10 cellular contexts compared by ENCODE assay signal in genomic region chr3:33063651-33064051, GRCh38. TPM values are rescaled to one million over a fixed set of nuclear protein-coding genes. Genes with fewer than 3 reads are reported as not detected.
DNase-seq lines count a peak whose midpoint lies in the region; ATAC-seq and TF ChIP-seq lines count a peak whose summit lies in the region.
"Had no signal": no experiment of that assay in that cellular context is flagged by ENCODE, and none has a peak within 500 bp of the region (broad histone marks: within the 10 kb centered on the region; RNA-seq: fewer than 3 reads in every experiment).

No MANE protein-coding gene starts in this region.

- no peaks in the 10 kb centered on the region for H3K9me3 Mint-ChIP-seq in CD4-positive, CD25-positive, alpha-beta regulatory T cell
- H3K9me3 Mint-ChIP-seq in activated CD4-positive, alpha-beta memory T cell treated with anti-CD3 and anti-CD28 coated beads, Interleukin-2, amount 10 ng/mL, durations not matched to agents 7 days and 5 days, result no peaks in the 10 kb centered on the region
- H3K9me3 Mint-ChIP-seq: brain had no signal

- H3K27ac Mint-ChIP-seq in CD4-positive, CD25-positive, alpha-beta regulatory T cell, result peak overlapping the region; percentile 77 to 97 (median 94)
- peak overlapping the region; percentile 93 for H3K27ac Mint-ChIP-seq in activated CD4-positive, alpha-beta memory T cell treated with anti-CD3 and anti-CD28 coated beads, Interleukin-2, amount 10 ng/mL, durations not matched to agents 7 days and 5 days
- H3K27ac Mint-ChIP-seq: brain had no signal

- TF ChIP-seq CTCF in foreskin fibroblast (IDR thresholded peaks at IDR 0.05; ENCODE audit: low read depth, low read length), result no peak
- TF ChIP-seq CTCF in ovary (IDR thresholded peaks at IDR 0.05), result no peak

- H3K27me3 Mint-ChIP-seq in CD4-positive, CD25-positive, alpha-beta regulatory T cell, result peaks cover 4% of the 10 kb centered on the region
- H3K27me3 Mint-ChIP-seq in activated CD4-positive, alpha-beta memory T cell treated with anti-CD3 and anti-CD28 coated beads, Interleukin-2, amount 10 ng/mL, durations not matched to agents 7 days and 5 days, result no peaks in the 10 kb centered on the region
- H3K27me3 Mint-ChIP-seq: brain had no signal

- peaks cover 71% of the 10 kb centered on the region for H3K4me1 ChIP-seq in CD4-positive, CD25-positive, alpha-beta regulatory T cell (ENCODE audit: control insufficient read depth, insufficient read depth, low read length, poor library complexity, severe bottlenecking)
- H3K4me1 ChIP-seq in ovary (ENCODE audit: insufficient read depth), result no peaks in the 10 kb centered on the region

- peak overlapping the region; percentile 84 for H3K27ac ChIP-seq in CD4-positive, CD25-positive, alpha-beta regulatory T cell (ENCODE audit: insufficient read depth, low read length, poor library complexity, severe bottlenecking)
- H3K27ac ChIP-seq in ovary, result no peak overlapping the region
- H3K27ac ChIP-seq: neutrophil had no signal

- H3K4me3 Mint-ChIP-seq in CD4-positive, CD25-positive, alpha-beta regulatory T cell, result peak overlapping the region; percentile 0 to 69 (median 56)
- peak overlapping the region; percentile 8 for H3K4me3 Mint-ChIP-seq in activated CD4-positive, alpha-beta memory T cell treated with anti-CD3 and anti-CD28 coated beads, Interleukin-2, amount 10 ng/mL, durations not matched to agents 7 days and 5 days
- H3K4me3 Mint-ChIP-seq: brain had no signal

- no peak for TF ChIP-seq EP300 in ovary (IDR thresholded peaks at IDR 0.05)

- H3K36me3 Mint-ChIP-seq in CD4-positive, CD25-positive, alpha-beta regulatory T cell, result peaks cover 28% of the 10 kb centered on the region
- peaks cover 56% of the 10 kb centered on the region for H3K36me3 Mint-ChIP-seq in activated CD4-positive, alpha-beta memory T cell treated with anti-CD3 and anti-CD28 coated beads, Interleukin-2, amount 10 ng/mL, durations not matched to agents 7 days and 5 days (ENCODE audit: low read depth)

- no peak for TF ChIP-seq POLR2A in ovary (IDR thresholded peaks at IDR 0.05)

- intact Hi-C loops in ovary (cut with DNase I), result no loop called here

- peak; percentile 58 to 62 for ATAC-seq in CD4-positive, CD25-positive, alpha-beta regulatory T cell (ENCODE audit: low read depth in 2 of 2)
- ATAC-seq in HG02885 (IDR thresholded peaks at IDR 0.05; ENCODE audit: poor library complexity, unreplicated experiment) (peak; percentile 54), HG02938 (IDR thresholded peaks at IDR 0.05; ENCODE audit: unreplicated experiment) (no peak), GM21360 (IDR thresholded peaks at IDR 0.05; ENCODE audit: unreplicated experiment) (no peak)

- peak overlapping the region; percentile 62 for H3K4me3 ChIP-seq in CD4-positive, CD25-positive, alpha-beta regulatory T cell (ENCODE audit: low read depth, low read length)
- H3K4me3 ChIP-seq in foreskin fibroblast (ENCODE audit: low read depth in 1 of 2, low read length in 2 of 2) (no peak overlapping the region), ovary (no peak overlapping the region)

- H3K9me3 ChIP-seq in CD4-positive, CD25-positive, alpha-beta regulatory T cell (ENCODE audit: control insufficient read depth in 2 of 2, low read length in 2 of 2), result no peaks in the 10 kb centered on the region
- no peaks in the 10 kb centered on the region for H3K9me3 ChIP-seq in ovary
- H3K9me3 ChIP-seq: neutrophil had no signal

- H3K36me3 ChIP-seq in CD4-positive, CD25-positive, alpha-beta regulatory T cell (ENCODE audit: control insufficient read depth, insufficient read depth, low read length), result peaks cover 9% of the 10 kb centered on the region
- H3K36me3 ChIP-seq in ovary, result no peaks in the 10 kb centered on the region

- CTCF ChIA-PET in activated CD4-positive, alpha-beta memory T cell treated with anti-CD3 and anti-CD28 coated beads, Interleukin-2, amount 10 ng/mL, durations not matched to agents 7 days and 5 days (lab: Charles Lee), result interaction anchor here (0.7 to 6.1 kb wide), 8 partner anchors 9 to 116 kb away, joined by 3 to 76 read pairs (median 4); no protein-coding TSS in a partner anchor

- H3K27me3 ChIP-seq in CD4-positive, CD25-positive, alpha-beta regulatory T cell (ENCODE audit: control insufficient read depth, insufficient read depth, low read length), result no peaks in the 10 kb centered on the region
- no peaks in the 10 kb centered on the region for H3K27me3 ChIP-seq in ovary
- H3K27me3 ChIP-seq: neutrophil had no signal

- peaks cover 26 to 79% (median 58%) of the 10 kb centered on the region in 4 donors for H3K4me1 Mint-ChIP-seq in CD4-positive, CD25-positive, alpha-beta regulatory T cell
- H3K4me1 Mint-ChIP-seq in activated CD4-positive, alpha-beta memory T cell treated with anti-CD3 and anti-CD28 coated beads, Interleukin-2, amount 10 ng/mL, durations not matched to agents 7 days and 5 days, result peaks cover 83% of the 10 kb centered on the region
- H3K4me1 Mint-ChIP-seq: brain had no signal

- POLR2A ChIA-PET in activated CD4-positive, alpha-beta memory T cell treated with anti-CD3 and anti-CD28 coated beads, Interleukin-2, amount 10 ng/mL, durations not matched to agents 7 days and 5 days (lab: Charles Lee), result interaction anchor here (0.7 to 5.3 kb wide), 10 partner anchors 9 to 494 kb away, joined by 3 to 211 read pairs (median 5); no protein-coding TSS in a partner anchor

- DNase-seq in CD4-positive, CD25-positive, alpha-beta regulatory T cell, result peak; percentile 38 to 87 (median 40)
- DNase-seq in activated CD4-positive, alpha-beta memory T cell treated with anti-CD3 and anti-CD28 coated beads, Interleukin-2, amount 10 ng/mL, durations not matched to agents 7 days and 5 days, result peak; percentile 79
- DNase-seq in foreskin fibroblast (peak; percentile 76 to 87), NCI-H1417 treated with DMSO at 0.1 percent for 48 hours (lab: John Stamatoyannopoulos, UW) (no peak), ovary (no peak)

- WGBS in ovary, 3 donors, result 56 to 77% (median 70%) methylated on average over 4 of the region's 4 CpGs

RNA-seq across cellular contexts. Expression of gene GLB1, which starts 33.3 kb away (rescaled TPM):
- 42.2 TPM for total RNA-seq in CD4-positive, CD25-positive, alpha-beta regulatory T cell
- polyA plus RNA-seq in CD4-positive, CD25-positive, alpha-beta regulatory T cell, result 10 to 100 TPM; 52.7 to 73.2 (median 63.8) TPM
- 10 to 100 TPM; 50.0 to 51.7 TPM for total RNA-seq in activated CD4-positive, alpha-beta memory T cell treated with anti-CD3 and anti-CD28 coated beads, Interleukin-2, amount 10 ng/mL, durations not matched to agents 7 days and 5 days
- total RNA-seq in ovary, result 10 to 100 TPM; 30.8 to 65.5 (median 42.3) TPM
- 10 to 100 TPM; 23.4 to 99.9 TPM for polyA plus RNA-seq in ovary

RNA-seq across cellular contexts. Expression of gene TMPPE, which starts 33.3 kb away (rescaled TPM):
- total RNA-seq in CD4-positive, CD25-positive, alpha-beta regulatory T cell, result 11.3 TPM
- 1 to 10 TPM in 3 of 4 donors, under 1 TPM in 1; 0.99 to 2.0 (median 1.9) TPM for polyA plus RNA-seq in CD4-positive, CD25-positive, alpha-beta regulatory T cell
- 1 to 10 TPM; 9.1 to 9.7 TPM for total RNA-seq in activated CD4-positive, alpha-beta memory T cell treated with anti-CD3 and anti-CD28 coated beads, Interleukin-2, amount 10 ng/mL, durations not matched to agents 7 days and 5 days
- 1 to 10 TPM; 2.1 to 6.4 (median 6.1) TPM for total RNA-seq in ovary
- 1 to 10 TPM in 1 of 2 donors, under 1 TPM in 1; 0.56 to 1.0 TPM for polyA plus RNA-seq in ovary

RNA-seq across cellular contexts. Expression of gene CRTAP, which starts 50.2 kb away (rescaled TPM):
- total RNA-seq in CD4-positive, CD25-positive, alpha-beta regulatory T cell, result 44.0 TPM
- polyA plus RNA-seq in CD4-positive, CD25-positive, alpha-beta regulatory T cell, result 100 to 1,000 TPM in 2 of 4 donors, 10 to 100 TPM in 2; 91.0 to 112 (median 98.8) TPM
- total RNA-seq in activated CD4-positive, alpha-beta memory T cell treated with anti-CD3 and anti-CD28 coated beads, Interleukin-2, amount 10 ng/mL, durations not matched to agents 7 days and 5 days, result 10 to 100 TPM; 40.9 to 42.6 TPM
- total RNA-seq in ovary, result 100 to 1,000 TPM; 130 to 343 (median 251) TPM
- polyA plus RNA-seq in ovary, result 100 to 1,000 TPM; 192 to 788 TPM

Comparison
In these comparisons a context has a peak if more than half of its experiments do, and no peak if none do; other contexts are left out.
1. ATAC-seq: peak in CD4-positive, CD25-positive, alpha-beta regulatory T cell (2 of 2) and HG02885 (single experiment); none in HG02938 (single experiment) and GM21360 (single experiment).
2. DNase-seq: peak in CD4-positive, CD25-positive, alpha-beta regulatory T cell (3 of 3), activated CD4-positive, alpha-beta memory T cell treated with anti-CD3 and anti-CD28 coated beads, Interleukin-2, amount 10 ng/mL, durations not matched to agents 7 days and 5 days (single experiment) and foreskin fibroblast (2 of 2); none in NCI-H1417 treated with DMSO at 0.1 percent for 48 hours (single experiment) and ovary (0 of 5).